In genomic region chr3:151770941-151771340, GRCh38 we compare ENCODE assay signal across 9 cellular contexts. TPM values are rescaled to one million over a fixed set of nuclear protein-coding genes. Genes with fewer than 3 reads are reported as not detected.
DNase-seq lines count a peak whose midpoint lies in the region; ATAC-seq and TF ChIP-seq lines count a peak whose summit lies in the region.
"Had no signal": no experiment of that assay in that cellular context is flagged by ENCODE, and none has a peak within 500 bp of the region (broad histone marks: within the 10 kb centered on the region; RNA-seq: fewer than 3 reads in every experiment).

No MANE protein-coding gene starts in this region.

- intact Hi-C loops in left lung (cut with DNase I): no loop called here

- DNase-seq in LoVo (ENCODE audit: low spot score): peak; percentile 7
- DNase-seq in cardiac fibroblast (ENCODE audit: low read depth in 2 of 2): peak; percentile 80 to 92
- peak; percentile 71 to 79 for DNase-seq in left lung
- DNase-seq in stromal cell of bone marrow (ENCODE audit: low read depth): peak; percentile 75
- no peak for DNase-seq in amniotic stem cell (lab: John Stamatoyannopoulos, UW)
- no peak for DNase-seq in 8988T

- ATAC-seq in left lung (peak; percentile 93), HG03139 (IDR thresholded peaks at IDR 0.05; ENCODE audit: unreplicated experiment) (no peak), HG02588 (IDR thresholded peaks at IDR 0.05; ENCODE audit: unreplicated experiment) (no peak)
- ATAC-seq: stimulated activated memory B cell treated with anti-CD40 and anti-IgM and Interleukin-4, amounts not matched to agents 10 μg/mL and 1 μg/mL and 100 μg/mL, for 72 hours had no signal

- no peaks in the 10 kb centered on the region for H3K9me3 ChIP-seq in left lung

- peaks cover 14 to 15% of the 10 kb centered on the region in 2 donors for H3K4me1 ChIP-seq in left lung

- TF ChIP-seq CTCF in cardiac fibroblast (IDR thresholded peaks at IDR 0.05; ENCODE audit: low read depth, low read length): no peak
- no peak for TF ChIP-seq CTCF in left lung (IDR thresholded peaks at IDR 0.05)

- H3K27me3 ChIP-seq in left lung: no peaks in the 10 kb centered on the region

- no peaks in the 10 kb centered on the region for H3K36me3 ChIP-seq in left lung

- H3K27ac ChIP-seq in left lung: peak overlapping the region; percentile 68 to 70

- H3K4me3 ChIP-seq in cardiac fibroblast (replicated peaks in 1 of 2; ENCODE audit: low read depth in 2 of 2, low read length in 2 of 2) (peak overlapping the region; percentile 9 to 21), left lung (no peak overlapping the region)

RNA-seq across cellular contexts. Expression of gene AADACL2, which starts 37.2 kb away (rescaled TPM):
- total RNA-seq in left lung: not detected

RNA-seq across cellular contexts. Expression of gene AADAC, which starts 43.0 kb away (rescaled TPM):
- total RNA-seq in left lung: 1 to 10 TPM; 1.1 to 7.2 TPM

Comparison
In these comparisons a context has a peak if more than half of its experiments do, and no peak if none do; other contexts are left out.
1. DNase-seq: peak in LoVo (single experiment), cardiac fibroblast (2 of 2), left lung (2 of 2) and stromal cell of bone marrow (single experiment); none in amniotic stem cell (single experiment) and 8988T (single experiment).
2. H3K4me3 ChIP-seq: peak in cardiac fibroblast (2 of 2); none in left lung (0 of 2).